Comparison of ENCODE assay signal across 9 cellular contexts in genomic region chr11:697028-697491, GRCh38. TPM values are rescaled to one million over a fixed set of nuclear protein-coding genes. Genes with fewer than 3 reads are reported as not detected.
DNase-seq lines count a peak whose midpoint lies in the region; ATAC-seq and TF ChIP-seq lines count a peak whose summit lies in the region.
"Had no signal": no experiment of that assay in that cellular context is flagged by ENCODE, and none has a peak within 500 bp of the region (broad histone marks: within the 10 kb centered on the region; RNA-seq: fewer than 3 reads in every experiment).

No MANE protein-coding gene starts in this region.

- peak overlapping the region; percentile 88 for H3K4me3 Mint-ChIP-seq in activated T-cell treated with anti-CD3 and anti-CD28 coated beads, Interleukin-2, amount 50 U/mL, for 24 hours

- no peak for TF ChIP-seq EP300 in suprapubic skin (IDR thresholded peaks at IDR 0.05)

- peak overlapping the region; percentile 58 for H3K27ac Mint-ChIP-seq in activated T-cell treated with anti-CD3 and anti-CD28 coated beads, Interleukin-2, amount 50 U/mL, for 24 hours

- peaks cover 13% of the 10 kb centered on the region for H3K36me3 ChIP-seq in suprapubic skin

- no peak for TF ChIP-seq CTCF in VCaP (conservative IDR thresholded peaks at IDR 0.05)
- no peak for TF ChIP-seq CTCF in suprapubic skin (IDR thresholded peaks at IDR 0.05)

- no peak for ATAC-seq in GM19328 (IDR thresholded peaks at IDR 0.05; ENCODE audit: unreplicated experiment)
- no peak for ATAC-seq in HG02870 (IDR thresholded peaks at IDR 0.05; ENCODE audit: unreplicated experiment)

- no peaks in the 10 kb centered on the region for H3K27me3 Mint-ChIP-seq in activated T-cell treated with anti-CD3 and anti-CD28 coated beads, Interleukin-2, amount 50 U/mL, for 24 hours

- H3K4me3 ChIP-seq in suprapubic skin = peak overlapping the region; percentile 89

- TF ChIP-seq POLR2A in suprapubic skin (IDR thresholded peaks at IDR 0.05) = no peak

- 37% methylated on average over 9 of the region's 9 CpGs for WGBS in suprapubic skin

- peaks cover 64% of the 10 kb centered on the region for H3K4me1 ChIP-seq in suprapubic skin

- peaks cover 35% of the 10 kb centered on the region for H3K36me3 Mint-ChIP-seq in activated T-cell treated with anti-CD3 and anti-CD28 coated beads, Interleukin-2, amount 50 U/mL, for 24 hours (ENCODE audit: low read depth)

- H3K9me3 ChIP-seq in suprapubic skin = no peaks in the 10 kb centered on the region

- peaks cover 41% of the 10 kb centered on the region for H3K4me1 Mint-ChIP-seq in activated T-cell treated with anti-CD3 and anti-CD28 coated beads, Interleukin-2, amount 50 U/mL, for 24 hours (ENCODE audit: low read depth)

- peak overlapping the region; percentile 99 for H3K27ac ChIP-seq in VCaP
- peak overlapping the region; percentile 99 for H3K27ac ChIP-seq in suprapubic skin

- H3K27me3 ChIP-seq in suprapubic skin = no peaks in the 10 kb centered on the region

- no peak for DNase-seq in activated T-cell treated with anti-CD3 and anti-CD28 coated beads, Interleukin-2, amount 50 U/mL, for 24 hours
- no peak for DNase-seq in activated T-cell treated with anti-CD3 and anti-CD28 coated beads, Interleukin-2, amount 50 U/mL, for 48 hours
- DNase-seq in hepatic stellate cell (ENCODE audit: low spot score) = peak; percentile 63
- peak in 1 of 2 donors; percentile 70 for DNase-seq in suprapubic skin (ENCODE audit: low spot score in 2 of 2)
- DNase-seq in stimulated activated CD8-positive, alpha-beta memory T cell treated with anti-CD3 and anti-CD28 coated beads, Interleukin-4, amount 100 ng/mL, for 48 hours = no peak

- H3K9me3 Mint-ChIP-seq in activated T-cell treated with anti-CD3 and anti-CD28 coated beads, Interleukin-2, amount 50 U/mL, for 24 hours = no peaks in the 10 kb centered on the region

RNA-seq across cellular contexts. Expression of gene TMEM80, which starts 1.4 kb away (rescaled TPM):
- 10 to 100 TPM; 31.5 to 53.6 (median 39.1) TPM for total RNA-seq in suprapubic skin

RNA-seq across cellular contexts. Expression of gene DEAF1, which starts 2.0 kb away (rescaled TPM):
- total RNA-seq in suprapubic skin = 10 to 100 TPM; 37.0 to 60.6 (median 43.7) TPM

RNA-seq across cellular contexts. Expression of gene EPS8L2, which starts 9.0 kb away (rescaled TPM):
- 100 to 1,000 TPM; 107 to 193 (median 140) TPM for total RNA-seq in suprapubic skin

RNA-seq across cellular contexts. Expression of gene TALDO1, which starts 50.2 kb away (rescaled TPM):
- total RNA-seq in suprapubic skin = 100 to 1,000 TPM; 107 to 197 (median 179) TPM

RNA-seq across cellular contexts. Expression of gene DRD4, which starts 60.0 kb away (rescaled TPM):
- total RNA-seq in suprapubic skin = 1 to 10 TPM in 1 of 4 donors, under 1 TPM in 1, not detected in 2; 0.97 to 1.2 TPM
- total RNA-seq: glomerular endothelial cell had no signal
